11 cellular contexts compared by ENCODE assay signal in genomic region chr4:109658871-109659410, GRCh38. TPM values are rescaled to one million over a fixed set of nuclear protein-coding genes. Genes with fewer than 3 reads are reported as not detected.
DNase-seq lines count a peak whose midpoint lies in the region; ATAC-seq and TF ChIP-seq lines count a peak whose summit lies in the region.
"Had no signal": no experiment of that assay in that cellular context is flagged by ENCODE, and none has a peak within 500 bp of the region (broad histone marks: within the 10 kb centered on the region; RNA-seq: fewer than 3 reads in every experiment).

No MANE protein-coding gene starts in this region.

- no peaks in the 10 kb centered on the region for H3K4me1 ChIP-seq in SK-N-SH (ENCODE audit: control insufficient read depth in 1 of 2, insufficient read depth in 2 of 2, low read depth in 1 of 2, low read length in 1 of 2)
- no peaks in the 10 kb centered on the region for H3K4me1 ChIP-seq in right lobe of liver

- H3K36me3 ChIP-seq in SK-N-SH (replicated peaks in 1 of 2; ENCODE audit: control insufficient read depth in 1 of 2, insufficient read depth in 2 of 2, low read length in 1 of 2) (no peaks in the 10 kb centered on the region), right lobe of liver (no peaks in the 10 kb centered on the region)

- no peak overlapping the region for H3K9ac ChIP-seq in SK-N-SH

- POLR2A ChIA-PET in SK-N-SH (lab: Yijun Ruan, JAX), result no interaction called here

- TF ChIP-seq EP300 in SK-N-SH (IDR thresholded peaks at IDR 0.05; ENCODE audit: borderline replicate concordance in 1 of 2, low read depth in 1 of 2, low read length in 1 of 2), result no peak

- DNase-seq in SK-N-SH (no peak), HT-29 (ENCODE audit: low spot score) (peak; percentile 13), cardiac fibroblast (ENCODE audit: low read depth in 2 of 2) (peak; percentile 12 to 35), right lobe of liver (no peak), OCI-M2 (lab: John Stamatoyannopoulos, UW; ENCODE audit: unreplicated experiment) (no peak), COR-L47 (lab: John Stamatoyannopoulos, UW) (no peak)
- DNase-seq: NCI-H1048; NCI-H446 treated with DMSO at 0.1 percent for 48 hours; stimulated activated CD4-positive, alpha-beta T cell treated with anti-CD3 and anti-CD28 coated beads, Interleukin-12 subunit alpha, Interleukin-12 subunit beta, amount 100 ng/mL, for 4 hours had no signal

- 96% methylated on average over 6 of the region's 6 CpGs for WGBS in SK-N-SH (ENCODE audit: low lambda C conversion rate)
- 56% methylated on average over 6 of the region's 6 CpGs for WGBS in right lobe of liver (ENCODE audit: insufficient coverage, low coverage, low lambda C conversion rate, missing lambda C conversion rate)

- intact Hi-C loops in right lobe of liver (cut with DNase I), result loop anchor here (5.0 to 10.0 kb wide), 2 partner anchors 232 to 234 kb away; no protein-coding TSS in a partner anchor

- no peaks in the 10 kb centered on the region for H3K27me3 ChIP-seq in SK-N-SH (ENCODE audit: insufficient read depth)
- no peaks in the 10 kb centered on the region for H3K27me3 ChIP-seq in right lobe of liver

- H3K79me2 ChIP-seq in SK-N-SH (ENCODE audit: insufficient read depth), result no peaks in the 10 kb centered on the region

- no peaks in the 10 kb centered on the region for H3F3A ChIP-seq in SK-N-SH (replicated peaks; ENCODE audit: insufficient read depth)

- no peaks in the 10 kb centered on the region for H3K9me2 ChIP-seq in SK-N-SH

- H3K9me3 ChIP-seq in SK-N-SH (no peaks in the 10 kb centered on the region), right lobe of liver (no peaks in the 10 kb centered on the region)

- H2AFZ ChIP-seq in SK-N-SH (ENCODE audit: low read depth), result no peak overlapping the region

- H3K27ac ChIP-seq in SK-N-SH (ENCODE audit: low read depth in 2 of 2, low read length in 1 of 2), result no peak overlapping the region
- no peak overlapping the region for H3K27ac ChIP-seq in right lobe of liver

- CTCF ChIA-PET in SK-N-SH (lab: Yijun Ruan, JAX), result interaction anchor here (0.8 to 2.0 kb wide), 9 partner anchors 9 to 237 kb away, joined by 3 to 12 read pairs (median 4); partner anchors contain the start of genes CASP6 and SEC24B

- no peak for TF ChIP-seq POLR2A in right lobe of liver (IDR thresholded peaks at IDR 0.05)

- H3K4me3 ChIP-seq in SK-N-SH (ENCODE audit: low read depth in 2 of 2, low read length in 1 of 2) (no peak overlapping the region), cardiac fibroblast (replicated peaks in 1 of 2; ENCODE audit: low read depth in 2 of 2, low read length in 2 of 2) (no peak overlapping the region), right lobe of liver (no peak overlapping the region)

- peak; percentile 47 for TF ChIP-seq RAD21 in SK-N-SH (IDR thresholded peaks at IDR 0.05; ENCODE audit: low read length)

- no peak for ATAC-seq in SK-N-SH treated with all-trans-retinoic acid at 6 μM for 48 hours
- peak; percentile 46 to 52 (median 52) for ATAC-seq in right lobe of liver
- no peak for ATAC-seq in HG02970 (IDR thresholded peaks at IDR 0.05; ENCODE audit: low FRiP score, unreplicated experiment)

- TF ChIP-seq CTCF in SK-N-SH (IDR thresholded peaks at IDR 0.05) (peak; percentile 24), cardiac fibroblast (IDR thresholded peaks at IDR 0.05; ENCODE audit: low read depth, low read length) (no peak), right lobe of liver (IDR thresholded peaks at IDR 0.05) (peak; percentile 21 to 42 (median 34))

- no peaks in the 10 kb centered on the region for H4K20me1 ChIP-seq in SK-N-SH (ENCODE audit: insufficient read depth)

- no peak overlapping the region for H3K4me2 ChIP-seq in SK-N-SH

TF ChIP-seq in SK-N-SH, 30 proteins besides CTCF, POLR2A, EP300 and RAD21 (continues in another document):
- no peak for TF ChIP-seq FOSL2 (IDR thresholded peaks at IDR 0.05; ENCODE audit: borderline replicate concordance, low read depth)
- TF ChIP-seq GABPA (IDR thresholded peaks at IDR 0.05; ENCODE audit: low read depth), result no peak
- TF ChIP-seq USF1 (IDR thresholded peaks at IDR 0.05; ENCODE audit: borderline replicate concordance, low read depth), result no peak
- no peak for TF ChIP-seq FOXJ3 (CRISPR knock-in tag; IDR thresholded peaks at IDR 0.05)
- TF ChIP-seq YY1 (IDR thresholded peaks at IDR 0.05; ENCODE audit: low read depth), result no peak
- TF ChIP-seq SMC3 (IDR thresholded peaks at IDR 0.05; ENCODE audit: low read depth, low read length), result no peak
- TF ChIP-seq RCOR1 (IDR thresholded peaks at IDR 0.05; ENCODE audit: low read length), result no peak
- no peak for TF ChIP-seq NRF1 (IDR thresholded peaks at IDR 0.05; ENCODE audit: low read depth, low read length)
- TF ChIP-seq FOXM1 (IDR thresholded peaks at IDR 0.05; ENCODE audit: low read depth), result no peak
- no peak for TF ChIP-seq PBX3 (IDR thresholded peaks at IDR 0.05)
- no peak for TF ChIP-seq TCF12 (IDR thresholded peaks at IDR 0.05)
- TF ChIP-seq RFX5 (IDR thresholded peaks at IDR 0.05; ENCODE audit: low read length), result no peak
- no peak for TF ChIP-seq RXRA (IDR thresholded peaks at IDR 0.05; ENCODE audit: borderline replicate concordance, low read depth)
- no peak for TF ChIP-seq POLR2AphosphoS5 (IDR thresholded peaks at IDR 0.05; ENCODE audit: low read depth, low read length)
- TF ChIP-seq NFIC (IDR thresholded peaks at IDR 0.05; ENCODE audit: borderline replicate concordance), result no peak

TF ChIP-seq in SK-N-SH treated with all-trans-retinoic acid at 6 μM for 48 hours, 23 proteins besides CTCF, POLR2A, EP300 and RAD21:
- TF ChIP-seq TSHZ2 (CRISPR knock-in tag; IDR thresholded peaks at IDR 0.05) (no peak), ZFP30 (CRISPR knock-in tag; IDR thresholded peaks at IDR 0.05) (no peak), RARB (CRISPR knock-in tag; IDR thresholded peaks at IDR 0.05) (no peak), SNAI2 (CRISPR knock-in tag; IDR thresholded peaks at IDR 0.05) (no peak), PATZ1 (CRISPR knock-in tag; IDR thresholded peaks at IDR 0.05; ENCODE audit: borderline replicate concordance) (no peak)

RNA-seq across cellular contexts. Expression of gene CASP6, which starts 44.3 kb away (rescaled TPM):
- 30.2 and 55.3 TPM in 2 replicates for polyA plus RNA-seq in SK-N-SH (2012; rRNA removed)
- 41.4 and 53.1 TPM in 2 replicates for polyA plus RNA-seq in SK-N-SH (2012; cell fraction: cytosol; rRNA removed)
- 17.4 and 33.9 TPM in 2 replicates for polyA plus RNA-seq in SK-N-SH (2012; cell fraction: nucleus; rRNA removed)
- 21.7 and 27.0 TPM in 2 replicates for total RNA-seq in HT-29 (2014; rRNA removed; shearing (Covaris generic))
- 10 to 100 TPM; 14.1 to 18.4 (median 15.3) TPM for total RNA-seq in right lobe of liver

Comparison
In these comparisons a context has a peak if more than half of its experiments do, and no peak if none do; other contexts are left out.
1. DNase-seq: peak in HT-29 (single experiment) and cardiac fibroblast (2 of 2); none in SK-N-SH (single experiment), right lobe of liver (0 of 3), OCI-M2 (single experiment) and COR-L47 (single experiment).
2. ATAC-seq: peak in right lobe of liver (4 of 4); none in SK-N-SH treated with all-trans-retinoic acid at 6 μM for 48 hours (single experiment) and HG02970 (single experiment).